In the genomic region with DNA sequence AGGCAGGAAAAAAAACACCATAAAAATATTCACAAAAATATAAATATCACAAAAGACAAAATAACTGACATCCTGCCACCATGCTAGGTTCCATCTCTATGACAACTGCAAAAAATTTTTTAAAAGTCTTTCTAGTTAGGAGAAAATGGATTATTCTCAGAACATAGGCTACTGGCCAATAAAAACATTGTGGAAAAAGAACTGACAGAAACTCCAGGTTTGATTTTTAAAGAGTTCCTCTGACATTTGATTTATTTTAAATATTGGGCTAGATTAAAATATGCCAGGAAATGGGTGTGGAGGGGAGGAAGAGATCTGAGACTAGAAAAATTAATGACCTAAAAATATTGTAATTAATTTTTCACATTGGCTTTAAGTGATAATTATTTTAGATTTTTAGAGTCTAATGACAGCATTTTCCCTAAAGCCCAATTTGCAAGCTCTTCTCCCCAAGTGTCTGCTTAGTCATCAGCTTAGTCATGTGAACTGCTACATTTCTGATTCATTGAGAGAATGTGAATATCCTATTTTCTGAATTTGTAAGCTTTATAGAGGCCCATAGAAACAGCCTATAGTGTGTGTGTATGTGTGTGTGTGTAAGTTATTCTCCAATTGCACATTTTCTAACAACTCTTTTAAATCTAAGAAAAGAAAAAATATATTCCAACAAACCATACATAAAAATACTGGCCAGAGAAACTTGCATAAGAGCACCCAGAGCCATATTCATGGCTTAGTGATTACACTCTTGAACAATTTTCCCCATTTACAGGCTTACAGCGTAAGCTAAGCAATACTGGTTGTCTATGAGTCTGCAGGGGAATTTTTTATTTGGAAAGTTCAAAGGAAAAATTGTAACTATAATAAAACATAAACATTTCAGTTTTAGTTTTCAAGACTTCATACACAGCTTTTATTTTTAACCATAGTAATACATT, we compare ENCODE assay signal across 15 cellular contexts. TPM values are rescaled to one million over a fixed set of nuclear protein-coding genes. Genes with fewer than 3 reads are reported as not detected.
DNase-seq lines count a peak whose midpoint lies in the region; FAIRE-seq and TF ChIP-seq lines count a peak whose summit lies in the region.
"Had no signal": no experiment of that assay in that cellular context is flagged by ENCODE, and none has a peak within 500 bp of the region (broad histone marks: within the 10 kb centered on the region; RNA-seq: fewer than 3 reads in every experiment).

No MANE protein-coding gene starts in this region.

- no peaks in the 10 kb centered on the region for H3K36me3 ChIP-seq in bronchial epithelial cell (ENCODE audit: control insufficient read depth, insufficient read depth, low read length)
- H3K36me3 ChIP-seq in esophagus squamous epithelium = no peaks in the 10 kb centered on the region
- H3K36me3 ChIP-seq: neutrophil had no signal

- H3K27me3 ChIP-seq in bronchial epithelial cell (ENCODE audit: control insufficient read depth, insufficient read depth, low read length) = no peaks in the 10 kb centered on the region
- no peaks in the 10 kb centered on the region for H3K27me3 ChIP-seq in esophagus squamous epithelium
- H3K27me3 ChIP-seq: neutrophil had no signal

- H3K27ac ChIP-seq in esophagus squamous epithelium = no peak overlapping the region
- H3K27ac ChIP-seq: neutrophil had no signal

- no peaks in the 10 kb centered on the region for H3K9me3 ChIP-seq in esophagus squamous epithelium
- H3K9me3 ChIP-seq: neutrophil had no signal

- no peak for TF ChIP-seq POLR2A in esophagus squamous epithelium (IDR thresholded peaks at IDR 0.05)

- no peak for FAIRE-seq in bronchial epithelial cell (lab: Jason Lieb, UNC)

- DNase-seq in AG10803 (ENCODE audit: low read depth) (peak; percentile 66), HT1080 (ENCODE audit: low read depth) (peak; percentile 75), bronchial epithelial cell (ENCODE audit: low read depth) (peak; percentile 83), kidney tubule cell (ENCODE audit: low spot score) (peak; percentile 69), esophagus squamous epithelium (lab: John Stamatoyannopoulos, UW) (no peak), COR-L47 (lab: John Stamatoyannopoulos, UW) (no peak), H4 (ENCODE audit: low spot score) (no peak), posterior cingulate gyrus (no peak)
- DNase-seq: activated CD4-positive, alpha-beta T cell treated with anti-CD3 and anti-CD28 coated beads, Interleukin-2, amount 50 U/mL, for 1 hour; activated naive CD4-positive, alpha-beta T cell treated with Interleukin-2 at 50 U/mL for 16 hours; CD4-positive, alpha-beta memory T cell; effector CD4-positive, alpha-beta T cell; NCI-H2171 treated with DMSO at 0.1 percent for 48 hours; stimulated activated naive CD4-positive, alpha-beta T cell had no signal

- no peak overlapping the region for H3K4me3 ChIP-seq in AG10803 (ENCODE audit: low read length)
- no peak overlapping the region for H3K4me3 ChIP-seq in bronchial epithelial cell (ENCODE audit: low read depth, low read length)
- no peak overlapping the region for H3K4me3 ChIP-seq in esophagus squamous epithelium

- WGBS in esophagus squamous epithelium, 2 donors = 66 to 67% methylated on average over 1 of the region's 1 CpG

- TF ChIP-seq CTCF in AG10803 (conservative IDR thresholded peaks at IDR 0.05; ENCODE audit: low read length) = no peak
- TF ChIP-seq CTCF in bronchial epithelial cell (IDR thresholded peaks at IDR 0.05; ENCODE audit: insufficient read depth, low read length, severe bottlenecking) = no peak
- TF ChIP-seq CTCF in esophagus squamous epithelium (IDR thresholded peaks at IDR 0.05) = no peak

- peaks cover 0 to 22% (median 4%) of the 10 kb centered on the region in 3 donors for H3K4me1 ChIP-seq in esophagus squamous epithelium

- intact Hi-C loops in esophagus squamous epithelium (cut with DNase I) = no loop called here
- intact Hi-C loops in posterior cingulate gyrus (cut with DNase I) = no loop called here

RNA-seq across cellular contexts. Expression of gene TMEFF2, which starts 48.4 kb away (rescaled TPM):
- 0.03 TPM in 1 of 2 replicates, not detected in the other for total RNA-seq in HT1080 (2014; rRNA removed; shearing (Covaris generic))
- 0.12 and 0.16 TPM in 2 replicates for polyA plus RNA-seq in HT1080 (2015; cell fraction: cytosol; rRNA removed)
- 0.05 TPM in 1 of 2 replicates, not detected in the other for polyA plus RNA-seq in HT1080 (2015; cell fraction: nucleus; rRNA removed)
- total RNA-seq in bronchial epithelial cell (not detected in 2 replicates), esophagus squamous epithelium (1 to 10 TPM in 1 of 4 donors, not detected in 3; 1.5 TPM)
- 5.0 TPM in 2 replicates for total RNA-seq in H4 (2014; rRNA removed; shearing (Covaris generic))
- total RNA-seq: CD4-positive, alpha-beta memory T cell had no signal
- polyA plus RNA-seq: CD4-positive, alpha-beta memory T cell had no signal

Comparison
In these comparisons a context has a peak if more than half of its experiments do, and no peak if none do; other contexts are left out.
1. DNase-seq: peak in AG10803 (single experiment), HT1080 (single experiment), bronchial epithelial cell (single experiment) and kidney tubule cell (single experiment); none in esophagus squamous epithelium (single experiment), COR-L47 (single experiment), H4 (single experiment) and posterior cingulate gyrus (0 of 10).